In the genomic region with DNA sequence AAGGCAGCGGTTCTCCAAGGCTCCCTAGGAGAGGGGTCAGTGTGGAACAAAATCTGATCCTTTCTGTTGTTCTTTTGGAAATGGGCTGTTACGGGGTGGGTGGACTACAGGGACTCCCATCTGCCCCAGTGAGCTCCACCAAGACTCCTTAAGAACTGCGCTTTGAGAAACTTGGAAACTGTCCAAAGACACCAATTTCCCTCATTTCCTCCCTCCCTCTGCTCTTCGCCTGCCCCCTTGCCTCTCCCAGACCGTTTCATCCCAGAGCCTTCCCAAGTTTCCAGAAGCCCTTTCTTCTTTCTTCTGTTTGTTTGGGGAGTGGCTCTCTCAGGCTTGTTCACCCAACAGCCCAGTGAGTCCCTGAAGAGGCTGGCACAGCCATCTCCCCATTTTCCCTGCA, we compare ENCODE assay signal across 20 cellular contexts.
DNase-seq lines count a peak whose midpoint lies in the region; ATAC-seq, FAIRE-seq and TF ChIP-seq lines count a peak whose summit lies in the region.
"Had no signal": no experiment of that assay in that cellular context is flagged by ENCODE, and none has a peak within 500 bp of the region (broad histone marks: within the 10 kb centered on the region; RNA-seq: fewer than 3 reads in every experiment).

No MANE protein-coding gene starts in this region.

- no peak for FAIRE-seq in D721Med (lab: Jason Lieb, UNC)
- FAIRE-seq: GM12878 had no signal

- ATAC-seq in activated CD8-positive, alpha-beta memory T cell treated with anti-CD3 and anti-CD28 coated beads, Interleukin-2, amount 10 ng/mL, durations not matched to agents 7 days and 5 days, result no peak
- ATAC-seq in HG03280 (IDR thresholded peaks at IDR 0.05; ENCODE audit: unreplicated experiment), result no peak
- no peak for ATAC-seq in HG02973 (IDR thresholded peaks at IDR 0.05; ENCODE audit: unreplicated experiment)
- ATAC-seq: GM12878 had no signal

- H3K9me3 ChIP-seq in osteoblast (ENCODE audit: low read depth, low read length), result no peaks in the 10 kb centered on the region
- H3K9me3 ChIP-seq: BE2C had no signal

- peaks cover 5% of the 10 kb centered on the region for H3K4me1 Mint-ChIP-seq in activated CD8-positive, alpha-beta memory T cell treated with anti-CD3 and anti-CD28 coated beads, Interleukin-2, amount 10 ng/mL, durations not matched to agents 7 days and 5 days

- peak; percentile 6 for DNase-seq in activated CD8-positive, alpha-beta memory T cell treated with anti-CD3 and anti-CD28 coated beads, Interleukin-2, amount 50 U/mL, for 48 hours
- no peak for DNase-seq in activated CD8-positive, alpha-beta memory T cell treated with anti-CD3 and anti-CD28 coated beads, Interleukin-2, amount 10 ng/mL, durations not matched to agents 7 days and 5 days
- DNase-seq in fibroblast of mammary gland (ENCODE audit: low read depth) (peak; percentile 27), osteoblast (ENCODE audit: insufficient read length, low spot score, missing footprints) (no peak), D721Med (ENCODE audit: insufficient read length, low spot score) (no peak)
- DNase-seq: BE2C, DND-41, H7, HFFc6, MM.1S, NCI-H1092, NCI-H1436, NCI-H1930, NCI-H69, PC-9, RPMI8226, SHP77 had no signal

- no peak for TF ChIP-seq CTCF in fibroblast of mammary gland (conservative IDR thresholded peaks at IDR 0.05; ENCODE audit: control insufficient read depth, insufficient read depth, low read depth, low read length)
- TF ChIP-seq CTCF in osteoblast (IDR thresholded peaks at IDR 0.05; ENCODE audit: extremely low read depth, low read depth, low read length), result no peak
- no peak for TF ChIP-seq CTCF in D721Med (IDR thresholded peaks at IDR 0.05; ENCODE audit: insufficient read depth, missing control alignments)

- H3K36me3 Mint-ChIP-seq in activated CD8-positive, alpha-beta memory T cell treated with anti-CD3 and anti-CD28 coated beads, Interleukin-2, amount 10 ng/mL, durations not matched to agents 7 days and 5 days, result no peaks in the 10 kb centered on the region

- H3K79me2 ChIP-seq in osteoblast (ENCODE audit: insufficient read depth, low read length), result no peaks in the 10 kb centered on the region

- H3K4me3 Mint-ChIP-seq in activated CD8-positive, alpha-beta memory T cell treated with anti-CD3 and anti-CD28 coated beads, Interleukin-2, amount 10 ng/mL, durations not matched to agents 7 days and 5 days, result no peak overlapping the region
- H3K4me3 Mint-ChIP-seq: HFFc6 had no signal

- no peak overlapping the region for H3K4me3 ChIP-seq in fibroblast of mammary gland (ENCODE audit: control insufficient read depth, low read depth, low read length)
- H3K4me3 ChIP-seq in osteoblast (ENCODE audit: insufficient read depth, low read length), result peak overlapping the region; percentile 46
- H3K4me3 ChIP-seq: GM12878, PC-9 had no signal

- H3K4me1 ChIP-seq in osteoblast (ENCODE audit: insufficient read depth, low read length), result peaks cover 4% of the 10 kb centered on the region
- H3K4me1 ChIP-seq: BE2C had no signal

- CTCF ChIA-PET in activated CD8-positive, alpha-beta memory T cell treated with anti-CD3 and anti-CD28 coated beads, Interleukin-2, amount 10 ng/mL, durations not matched to agents 7 days and 5 days (lab: Charles Lee), result interaction anchor here (0.6 kb wide), 1 partner anchor 380 kb away, joined by 3 read pairs; no protein-coding TSS in a partner anchor

- no peak overlapping the region for H3K27ac ChIP-seq in osteoblast (ENCODE audit: low read depth, low read length)
- H3K27ac ChIP-seq: PC-9 had no signal

- no peaks in the 10 kb centered on the region for H3K36me3 ChIP-seq in osteoblast (ENCODE audit: insufficient read depth, low read length)
- H3K36me3 ChIP-seq: BE2C had no signal

- H4K20me1 ChIP-seq in osteoblast (ENCODE audit: insufficient read depth, low read length), result no peaks in the 10 kb centered on the region

- H3K9me3 Mint-ChIP-seq in activated CD8-positive, alpha-beta memory T cell treated with anti-CD3 and anti-CD28 coated beads, Interleukin-2, amount 10 ng/mL, durations not matched to agents 7 days and 5 days (ENCODE audit: low read depth), result no peaks in the 10 kb centered on the region
- H3K9me3 Mint-ChIP-seq: HFFc6 had no signal

- H3K4me2 ChIP-seq in osteoblast (ENCODE audit: insufficient read depth, low read length), result peak overlapping the region; percentile 61
- H3K4me2 ChIP-seq: PC-9 had no signal

- no peak overlapping the region for H3K27ac Mint-ChIP-seq in activated CD8-positive, alpha-beta memory T cell treated with anti-CD3 and anti-CD28 coated beads, Interleukin-2, amount 10 ng/mL, durations not matched to agents 7 days and 5 days
- H3K27ac Mint-ChIP-seq: HFFc6 had no signal

- H3K27me3 Mint-ChIP-seq in activated CD8-positive, alpha-beta memory T cell treated with anti-CD3 and anti-CD28 coated beads, Interleukin-2, amount 10 ng/mL, durations not matched to agents 7 days and 5 days, result peaks cover 30% of the 10 kb centered on the region

- peak overlapping the region; percentile 54 for H2AFZ ChIP-seq in osteoblast (ENCODE audit: low read length)
- H2AFZ ChIP-seq: PC-9 had no signal

- peaks cover 3% of the 10 kb centered on the region for H3K27me3 ChIP-seq in osteoblast (ENCODE audit: insufficient read depth, low read length)
- H3K27me3 ChIP-seq: BE2C had no signal

Comparison
In these comparisons a context has a peak if more than half of its experiments do, and no peak if none do; other contexts are left out.
1. DNase-seq: peak in activated CD8-positive, alpha-beta memory T cell treated with anti-CD3 and anti-CD28 coated beads, Interleukin-2, amount 50 U/mL, for 48 hours (single experiment) and fibroblast of mammary gland (single experiment); none in activated CD8-positive, alpha-beta memory T cell treated with anti-CD3 and anti-CD28 coated beads, Interleukin-2, amount 10 ng/mL, durations not matched to agents 7 days and 5 days (single experiment), osteoblast (single experiment) and D721Med (single experiment).